1 cellular context compared by ENCODE assay signal in the genomic region with DNA sequence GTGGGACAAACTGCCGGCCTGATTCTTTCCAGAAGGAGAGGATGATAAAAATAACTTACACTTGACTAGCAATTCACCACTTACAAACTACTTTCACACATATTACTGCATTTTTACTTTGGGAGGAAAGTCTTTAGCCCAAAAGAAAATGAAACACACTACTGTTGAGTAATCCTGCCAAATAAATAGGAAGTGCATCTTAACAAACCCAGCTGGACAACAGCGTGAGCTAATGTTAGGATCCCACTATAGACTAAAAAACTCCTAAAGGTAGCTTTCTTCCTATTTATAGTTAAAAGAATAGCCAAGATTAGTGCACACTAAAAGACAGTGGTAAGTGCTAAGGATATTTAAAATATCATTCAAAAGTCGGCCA.
TF ChIP-seq lines count a peak whose summit lies in the region.

No MANE protein-coding gene starts in this region.

TF ChIP-seq in neural cell, 6 proteins besides CTCF, POLR2A, EP300 and RAD21:
- TF ChIP-seq TAF1 (IDR thresholded peaks at IDR 0.05; ENCODE audit: low read depth) = no peak
- no peak for TF ChIP-seq MXI1 (conservative IDR thresholded peaks at IDR 0.05; ENCODE audit: poor library complexity, severe bottlenecking)
- no peak for TF ChIP-seq EZH2 (IDR thresholded peaks at IDR 0.05; ENCODE audit: borderline replicate concordance, insufficient read depth, low read length, poor library complexity, severe bottlenecking)
- TF ChIP-seq, protein P1, sequence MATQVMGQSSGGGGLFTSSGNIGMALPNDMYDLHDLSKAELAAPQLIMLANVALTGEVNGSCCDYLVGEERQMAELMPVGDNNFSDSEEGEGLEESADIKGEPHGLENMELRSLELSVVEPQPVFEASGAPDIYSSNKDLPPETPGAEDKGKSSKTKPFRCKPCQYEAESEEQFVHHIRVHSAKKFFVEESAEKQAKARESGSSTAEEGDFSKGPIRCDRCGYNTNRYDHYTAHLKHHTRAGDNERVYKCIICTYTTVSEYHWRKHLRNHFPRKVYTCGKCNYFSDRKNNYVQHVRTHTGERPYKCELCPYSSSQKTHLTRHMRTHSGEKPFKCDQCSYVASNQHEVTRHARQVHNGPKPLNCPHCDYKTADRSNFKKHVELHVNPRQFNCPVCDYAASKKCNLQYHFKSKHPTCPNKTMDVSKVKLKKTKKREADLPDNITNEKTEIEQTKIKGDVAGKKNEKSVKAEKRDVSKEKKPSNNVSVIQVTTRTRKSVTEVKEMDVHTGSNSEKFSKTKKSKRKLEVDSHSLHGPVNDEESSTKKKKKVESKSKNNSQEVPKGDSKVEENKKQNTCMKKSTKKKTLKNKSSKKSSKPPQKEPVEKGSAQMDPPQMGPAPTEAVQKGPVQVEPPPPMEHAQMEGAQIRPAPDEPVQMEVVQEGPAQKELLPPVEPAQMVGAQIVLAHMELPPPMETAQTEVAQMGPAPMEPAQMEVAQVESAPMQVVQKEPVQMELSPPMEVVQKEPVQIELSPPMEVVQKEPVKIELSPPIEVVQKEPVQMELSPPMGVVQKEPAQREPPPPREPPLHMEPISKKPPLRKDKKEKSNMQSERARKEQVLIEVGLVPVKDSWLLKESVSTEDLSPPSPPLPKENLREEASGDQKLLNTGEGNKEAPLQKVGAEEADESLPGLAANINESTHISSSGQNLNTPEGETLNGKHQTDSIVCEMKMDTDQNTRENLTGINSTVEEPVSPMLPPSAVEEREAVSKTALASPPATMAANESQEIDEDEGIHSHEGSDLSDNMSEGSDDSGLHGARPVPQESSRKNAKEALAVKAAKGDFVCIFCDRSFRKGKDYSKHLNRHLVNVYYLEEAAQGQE (IDR thresholded peaks at IDR 0.05; ENCODE audit: borderline replicate concordance) = no peak
- no peak for TF ChIP-seq POLR2AphosphoS5 (IDR thresholded peaks at IDR 0.05)
- TF ChIP-seq SMC3 (conservative IDR thresholded peaks at IDR 0.05; ENCODE audit: poor library complexity) = no peak
